In the genomic region with DNA sequence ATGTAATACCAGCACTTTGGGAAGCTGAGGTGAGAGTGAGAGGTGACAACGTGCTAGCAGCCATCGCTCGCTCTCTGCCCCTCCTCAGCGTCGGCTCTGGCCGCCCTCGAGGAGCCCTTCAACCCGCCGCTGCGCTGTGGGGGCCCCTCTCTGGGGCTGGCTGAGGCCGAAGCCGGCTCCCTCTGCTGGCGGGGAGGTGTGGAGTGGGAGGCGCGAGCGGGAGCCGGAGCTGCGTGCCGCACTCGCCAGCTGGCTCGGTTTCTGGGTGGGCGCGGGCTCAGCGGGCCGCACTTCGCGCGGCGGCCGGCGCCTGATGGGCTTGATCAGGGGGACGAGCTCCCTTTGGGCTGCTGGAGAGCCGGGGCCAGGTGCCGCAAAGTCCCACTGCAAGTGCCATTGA, we compare ENCODE assay signal across 9 cellular contexts.
DNase-seq lines count a peak whose midpoint lies in the region; ATAC-seq, FAIRE-seq and TF ChIP-seq lines count a peak whose summit lies in the region.
"Had no signal": no experiment of that assay in that cellular context is flagged by ENCODE, and none has a peak within 500 bp of the region (broad histone marks: within the 10 kb centered on the region; RNA-seq: fewer than 3 reads in every experiment).

No MANE protein-coding gene starts in this region.

- no peaks in the 10 kb centered on the region for H4K20me1 ChIP-seq in HepG2 (ENCODE audit: insufficient read depth, low read length)

- DNase-seq in breast epithelium (ENCODE audit: low spot score in 2 of 2) (no peak), MCF 10A (ENCODE audit: unreplicated experiment) (no peak), brain microvascular endothelial cell (no peak), HepG2 (ENCODE audit: low spot score) (no peak), upper lobe of right lung (peak; percentile 68), NCI-H2081 treated with DMSO at 0.1 percent for 48 hours (lab: John Stamatoyannopoulos, UW) (no peak)

- TF ChIP-seq CTCF in breast epithelium (IDR thresholded peaks at IDR 0.05) (no peak), MCF 10A (IDR thresholded peaks at IDR 0.05; ENCODE audit: unreplicated experiment) (no peak), brain microvascular endothelial cell (IDR thresholded peaks at IDR 0.05; ENCODE audit: low read depth, low read length, missing control alignments) (peak; percentile 40), HepG2 (CRISPR knock-in tag; IDR thresholded peaks at IDR 0.05) (peak; percentile 62), upper lobe of right lung (IDR thresholded peaks at IDR 0.05) (peak; percentile 23)

- POLR2A ChIA-PET in MCF 10A (lab: Yijun Ruan, JAX) = no interaction called here
- POLR2A ChIA-PET in HepG2 (lab: Yijun Ruan, JAX) = no interaction called here

- H3K27me3 ChIP-seq in breast epithelium (no peaks in the 10 kb centered on the region), brain microvascular endothelial cell (replicated peaks) (no peaks in the 10 kb centered on the region), HepG2 (ENCODE audit: control insufficient read depth in 1 of 2, insufficient read depth in 2 of 2, low read length in 2 of 2) (peaks cover 2 to 8% of the 10 kb centered on the region in 2 experiments; a peak in 2 of 5 replicates), upper lobe of right lung (peaks cover 6% of the 10 kb centered on the region)

- TF ChIP-seq RAD21 in HepG2 (CRISPR knock-in tag; IDR thresholded peaks at IDR 0.05) = no peak

- peak; percentile 97 for ATAC-seq in HepG2
- peak; percentile 46 for ATAC-seq in upper lobe of right lung
- no peak for ATAC-seq in GM21529 (IDR thresholded peaks at IDR 0.05; ENCODE audit: unreplicated experiment)
- no peak for ATAC-seq in HG03342 (IDR thresholded peaks at IDR 0.05; ENCODE audit: unreplicated experiment)

- 54% methylated on average over 16 of the region's 34 CpGs for WGBS in HepG2 (ENCODE audit: low lambda C conversion rate)

- H3K79me2 ChIP-seq in HepG2 (ENCODE audit: insufficient read depth, low read length) = no peaks in the 10 kb centered on the region

- CTCF ChIA-PET in MCF 10A (lab: Yijun Ruan, JAX) (no interaction called here), HepG2 (lab: Yijun Ruan, JAX; ENCODE audit: low intra/inter-chr PET ratio, low total read pairs) (no interaction called here)

- no TSS peak for BruUV-seq in MCF 10A (replicated peaks; lab: Mats Ljungman, UMichigan)
- no TSS peak for BruUV-seq in HepG2 (replicated peaks; lab: Mats Ljungman, UMichigan)

- H3K9me3 Mint-ChIP-seq in MCF 10A (ENCODE audit: unreplicated experiment) = no peaks in the 10 kb centered on the region
- H3K9me3 Mint-ChIP-seq: dendritic cell treated with granulocyte-macrophage colony-stimulating factor and Interleukin-4, amounts not matched to agents 40 ng/mL and 50 ng/mL, for 4 days had no signal

- H3K4me1 Mint-ChIP-seq in MCF 10A (ENCODE audit: insufficient read depth, unreplicated experiment) = peaks cover 6% of the 10 kb centered on the region

- no peak overlapping the region for H3K27ac Mint-ChIP-seq in MCF 10A (ENCODE audit: low read depth, unreplicated experiment)
- H3K27ac Mint-ChIP-seq: dendritic cell treated with granulocyte-macrophage colony-stimulating factor and Interleukin-4, amounts not matched to agents 40 ng/mL and 50 ng/mL, for 4 days had no signal

- H3K36me3 Mint-ChIP-seq in MCF 10A (ENCODE audit: insufficient read depth, unreplicated experiment) = no peaks in the 10 kb centered on the region

- H3K4me3 ChIP-seq in breast epithelium = peak overlapping the region in 2 of 3 donors; percentile 38 to 60
- H3K4me3 ChIP-seq in brain microvascular endothelial cell (ENCODE audit: low read depth, low read length) = no peak overlapping the region
- peak overlapping the region; percentile 7 to 62 (median 40); a peak in 5 of 6 replicates for H3K4me3 ChIP-seq in HepG2 (replicated peaks in 1 of 3; ENCODE audit: insufficient read depth in 1 of 3, low read depth in 2 of 3, low read length in 3 of 3)
- H3K4me3 ChIP-seq in upper lobe of right lung = no peak overlapping the region

- H3K9ac ChIP-seq in HepG2 (ENCODE audit: insufficient read depth, low read depth, low read length) = no peak overlapping the region

- no peaks in the 10 kb centered on the region for H3K4me1 ChIP-seq in breast epithelium
- no peaks in the 10 kb centered on the region for H3K4me1 ChIP-seq in HepG2 (ENCODE audit: insufficient read depth, low read length)
- H3K4me1 ChIP-seq in upper lobe of right lung = no peaks in the 10 kb centered on the region

- H3K36me3 ChIP-seq in breast epithelium = no peaks in the 10 kb centered on the region
- no peaks in the 10 kb centered on the region for H3K36me3 ChIP-seq in brain microvascular endothelial cell (replicated peaks)
- H3K36me3 ChIP-seq in HepG2 (replicated peaks in 1 of 2; ENCODE audit: control insufficient read depth in 1 of 2, insufficient read depth in 2 of 2, low read length in 2 of 2) = no peaks in the 10 kb centered on the region
- H3K36me3 ChIP-seq in upper lobe of right lung = no peaks in the 10 kb centered on the region

- H3K9me3 ChIP-seq in breast epithelium (no peaks in the 10 kb centered on the region), HepG2 (ENCODE audit: low read length) (no peaks in the 10 kb centered on the region), upper lobe of right lung (no peaks in the 10 kb centered on the region)

- no peak for TF ChIP-seq POLR2A in breast epithelium (IDR thresholded peaks at IDR 0.05)
- no peak for TF ChIP-seq POLR2A in HepG2 (IDR thresholded peaks at IDR 0.05; ENCODE audit: insufficient read depth in 1 of 2, low read depth in 2 of 2, low read length in 2 of 2)

- H3K4me2 ChIP-seq in HepG2 (ENCODE audit: low read depth, low read length) = peak overlapping the region; percentile 66

- H3K27me3 Mint-ChIP-seq in MCF 10A (ENCODE audit: insufficient read depth, unreplicated experiment) = no peaks in the 10 kb centered on the region

- H3K27ac ChIP-seq in breast epithelium (no peak overlapping the region), brain microvascular endothelial cell (no peak overlapping the region), HepG2 (ENCODE audit: extremely low read length, insufficient read depth, low read length) (no peak overlapping the region), upper lobe of right lung (no peak overlapping the region)

- intact Hi-C loops in breast epithelium (cut with DNase I; ENCODE audit: low total_unique reads) (no loop called here), MCF 10A (cut with micrococcal nuclease) (no loop called here), HepG2 (cut with micrococcal nuclease; ENCODE audit: unreplicated experiment) (no loop called here), upper lobe of right lung (cut with DNase I) (no loop called here)

- no peak overlapping the region for H2AFZ ChIP-seq in HepG2 (ENCODE audit: low read length)

- TF ChIP-seq EP300 in HepG2 (IDR thresholded peaks at IDR 0.05; ENCODE audit: low read depth in 2 of 2, low read length in 2 of 2) (no peak), HepG2 (CRISPR knock-in tag; IDR thresholded peaks at IDR 0.05; ENCODE audit: borderline replicate concordance) (no peak)

- FAIRE-seq in HepG2 (lab: Jason Lieb, UNC) = no peak

- in situ Hi-C loops in brain microvascular endothelial cell (cut with HindIII; ENCODE audit: low pct_ligation_motif_present, low sequenced_read_pairs) = no loop called here
- in situ Hi-C loops in HepG2 (cut with HindIII; ENCODE audit: extremely low pct_ligation_motif_present, low pct_unique_long_range_greater_than_20kb) = no loop called here

- H3K4me3 Mint-ChIP-seq in MCF 10A (ENCODE audit: unreplicated experiment) = no peak overlapping the region
- H3K4me3 Mint-ChIP-seq: dendritic cell treated with granulocyte-macrophage colony-stimulating factor and Interleukin-4, amounts not matched to agents 40 ng/mL and 50 ng/mL, for 4 days had no signal

TF ChIP-seq in HepG2, 621 proteins besides CTCF, POLR2A, EP300 and RAD21 (continues in another document):
- no peak for TF ChIP-seq ZFP36 (IDR thresholded peaks at IDR 0.05; ENCODE audit: borderline replicate concordance, low read depth, low read length, partially characterized antibody)
- peak; percentile 58; the same call in 1 of the 2 replicates for TF ChIP-seq TFDP1 (CRISPR knock-in tag; IDR thresholded peaks at IDR 0.05; ENCODE audit: borderline replicate concordance)
- peak; percentile 51; the same call in 1 of the 2 replicates for TF ChIP-seq POGZ (CRISPR knock-in tag; IDR thresholded peaks at IDR 0.05)
- no peak for TF ChIP-seq ZNF572 (CRISPR knock-in tag; IDR thresholded peaks at IDR 0.05)
- TF ChIP-seq KAT8 (CRISPR knock-in tag; IDR thresholded peaks at IDR 0.05) = 0 out of 2 replicates have a peak, but pooled peaks have one; percentile 14
- TF ChIP-seq HDAC1 (CRISPR knock-in tag; IDR thresholded peaks at IDR 0.05) = peak; percentile 31; the same call in 1 of the 2 replicates
- no peak for TF ChIP-seq SP2 (CRISPR knock-in tag; IDR thresholded peaks at IDR 0.05)
- 0 out of 2 replicates have a peak, but pooled peaks have one; percentile 35 for TF ChIP-seq KDM5B (CRISPR knock-in tag; IDR thresholded peaks at IDR 0.05; ENCODE audit: borderline replicate concordance)
- TF ChIP-seq XRCC5 (optimal IDR thresholded peaks at IDR 0.05; ENCODE audit: low read length) = peak; percentile 24
- no peak for TF ChIP-seq PREB (CRISPR knock-in tag; IDR thresholded peaks at IDR 0.05)
- no peak for TF ChIP-seq BATF2 (CRISPR knock-in tag; IDR thresholded peaks at IDR 0.05)

Comparison
In these comparisons a context has a peak if more than half of its experiments do, and no peak if none do; other contexts are left out.
1. H3K4me3 ChIP-seq: peak in breast epithelium (2 of 3) and HepG2 (3 of 3); none in brain microvascular endothelial cell (single experiment) and upper lobe of right lung (single experiment).
2. CTCF ChIP-seq: peak in brain microvascular endothelial cell (single experiment), HepG2 (single experiment) and upper lobe of right lung (single experiment); none in breast epithelium (0 of 3) and MCF 10A (single experiment).
3. ATAC-seq: peak in HepG2 (single experiment) and upper lobe of right lung (single experiment); none in GM21529 (single experiment) and HG03342 (single experiment).